In genomic region chr5:53089481-53089976, GRCh38 we compare ENCODE assay signal across 10 cellular contexts. TPM values are rescaled to one million over a fixed set of nuclear protein-coding genes. Genes with fewer than 3 reads are reported as not detected.
A peak's percentile ranks its signal among the peaks of the same experiment; 100 is the strongest.
DNase-seq lines count a peak whose midpoint lies in the region; ATAC-seq and TF ChIP-seq lines count a peak whose summit lies in the region.
"Had no signal": no experiment of that assay in that cellular context is flagged by ENCODE, and none has a peak within 500 bp of the region (broad histone marks: within the 10 kb centered on the region; RNA-seq: fewer than 3 reads in every experiment).

No MANE protein-coding gene starts in this region.

- no peak overlapping the region for H3K27ac ChIP-seq in fibroblast of lung (ENCODE audit: insufficient read depth, low read length)

- peak overlapping the region; percentile 2 for H3K4me2 ChIP-seq in fibroblast of lung (ENCODE audit: extremely low read depth, insufficient read depth, low read length)

- TF ChIP-seq CTCF in fibroblast of lung (conservative IDR thresholded peaks at IDR 0.05 in 1 of 2, IDR thresholded peaks at IDR 0.05 in 1 of 2; ENCODE audit: low read depth in 1 of 2, low read length in 2 of 2) = no peak

- H3K9ac ChIP-seq in fibroblast of lung (ENCODE audit: insufficient read depth, low read length) = no peak overlapping the region

- H3K27me3 ChIP-seq in fibroblast of lung (ENCODE audit: control insufficient read depth, insufficient read depth, low read length) = no peaks in the 10 kb centered on the region

- DNase-seq in fibroblast of lung (ENCODE audit: low read depth in 2 of 2) = peak in 1 of 2 donors; percentile 58
- no peak for DNase-seq in hypothalamus (lab: John Stamatoyannopoulos, UW)
- no peak for DNase-seq in T1000 (lab: John Stamatoyannopoulos, UW)
- no peak for DNase-seq in activated effector memory CD4-positive, alpha-beta T cell treated with Interleukin-2 at 50 U/mL for 16 hours
- DNase-seq: activated CD4-positive, alpha-beta T cell treated with anti-CD3 and anti-CD28 coated beads for 1 hour; endodermal cell; NCI-H2081 treated with DMSO at 0.1 percent for 48 hours had no signal

- H3K79me2 ChIP-seq in fibroblast of lung (ENCODE audit: control insufficient read depth, insufficient read depth, low read length) = no peaks in the 10 kb centered on the region

- H3K36me3 ChIP-seq in fibroblast of lung (ENCODE audit: control insufficient read depth, insufficient read depth, low read length) = peaks cover 2% of the 10 kb centered on the region

- H3K4me1 ChIP-seq in fibroblast of lung (ENCODE audit: control insufficient read depth, extremely low read depth, insufficient read depth, low read length) = peaks cover 5% of the 10 kb centered on the region

- H3K4me3 ChIP-seq in fibroblast of lung (replicated peaks in 1 of 4; ENCODE audit: control extremely low read depth in 1 of 4, insufficient read depth in 1 of 4, low read depth in 3 of 4, low read length in 4 of 4) = no peak overlapping the region

- ATAC-seq in GM18861 (IDR thresholded peaks at IDR 0.05; ENCODE audit: unreplicated experiment) (peak; percentile 89), GM21528 (IDR thresholded peaks at IDR 0.05; ENCODE audit: low FRiP score, unreplicated experiment) (peak; percentile 72), HG03565 (IDR thresholded peaks at IDR 0.05; ENCODE audit: unreplicated experiment) (peak; percentile 82)

- H4K20me1 ChIP-seq in fibroblast of lung (ENCODE audit: control insufficient read depth, extremely low read depth, insufficient read depth, low read length) = no peaks in the 10 kb centered on the region

- no peaks in the 10 kb centered on the region for H3K9me3 ChIP-seq in fibroblast of lung (ENCODE audit: control insufficient read depth, insufficient read depth, low read depth, low read length)

- no peak overlapping the region for H2AFZ ChIP-seq in fibroblast of lung (ENCODE audit: low read length)

RNA-seq across cellular contexts. Expression of gene MOCS2, which starts 20.0 kb away (rescaled TPM):
- total RNA-seq in fibroblast of lung = 34.4 and 44.4 TPM in 2 replicates
- polyA plus RNA-seq in fibroblast of lung = 97.0 and 122 TPM in 2 replicates
- 63.9 and 73.7 TPM in 2 replicates for polyA plus RNA-seq in fibroblast of lung (2012)
- 3.3 and 7.0 TPM in 2 replicates for polyA minus RNA-seq in fibroblast of lung (ENCODE audit: low replicate concordance)
